In the genomic region with DNA sequence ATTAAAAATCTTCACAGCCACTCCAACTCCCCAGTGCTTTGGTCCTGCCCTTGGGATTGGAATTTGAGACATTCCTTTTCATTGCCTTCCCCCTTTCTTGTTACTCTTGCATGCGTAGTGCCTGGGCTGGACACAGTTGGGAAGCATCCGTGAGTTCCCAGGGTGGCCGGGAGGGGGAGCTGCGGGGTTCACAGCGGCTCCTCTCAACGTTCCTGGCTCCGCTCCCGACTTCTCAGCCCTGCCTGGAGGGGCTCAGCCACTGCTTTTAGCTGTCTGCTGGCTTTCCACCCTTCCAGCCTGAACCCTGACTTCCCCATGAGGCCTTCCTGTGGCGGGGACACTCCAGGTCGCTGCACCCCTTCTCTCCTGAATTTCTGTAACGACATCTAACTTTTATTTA, we compare ENCODE assay signal across 8 cellular contexts. TPM values are rescaled to one million over a fixed set of nuclear protein-coding genes. Genes with fewer than 3 reads are reported as not detected.
DNase-seq lines count a peak whose midpoint lies in the region; ATAC-seq and TF ChIP-seq lines count a peak whose summit lies in the region.

No MANE protein-coding gene starts in this region.

- CTCF ChIA-PET in PC-9 (lab: Charles Lee) = interaction anchor here (0.7 to 1.5 kb wide), 5 partner anchors 11 to 425 kb away, joined by 3 to 4 read pairs (median 4); no protein-coding TSS in a partner anchor

- H3K79me2 ChIP-seq in H9 (ENCODE audit: insufficient read depth, low read length) (no peaks in the 10 kb centered on the region), PC-9 (ENCODE audit: low read depth) (no peaks in the 10 kb centered on the region)

- H3K79me1 ChIP-seq in H9 (ENCODE audit: insufficient read depth, low read depth, low read length, poor library complexity, severe bottlenecking) = no peaks in the 10 kb centered on the region

- DNase-seq in C1 segment of cervical spinal cord (lab: John Stamatoyannopoulos, UW) = peak in 12 of 14 donors; percentile 8 to 78 (median 56)
- peak; percentile 96 for DNase-seq in H9
- peak in 1 of 2 experiments; percentile 79 for DNase-seq in PC-9
- peak; percentile 79 for DNase-seq in activated effector memory CD4-positive, alpha-beta T cell treated with anti-CD3 and anti-CD28 coated beads, Interleukin-2, amount 50 U/mL, for 16 hours
- peak; percentile 69 for DNase-seq in germinal center (ENCODE audit: low spot score)
- DNase-seq in omental fat pad (ENCODE audit: low spot score) = peak; percentile 72
- DNase-seq in GDM1 (lab: John Stamatoyannopoulos, UW) = no peak

- no peaks in the 10 kb centered on the region for H4K20me1 ChIP-seq in H9 (ENCODE audit: control insufficient read depth, insufficient read depth, insufficient read length)
- H4K20me1 ChIP-seq in PC-9 (ENCODE audit: insufficient read depth) = no peaks in the 10 kb centered on the region

- no peaks in the 10 kb centered on the region for H3K9me3 Mint-ChIP-seq in H9

- no peak overlapping the region for H3K27ac ChIP-seq in H9 (ENCODE audit: insufficient read length, low read depth, low read length)
- H3K27ac ChIP-seq in PC-9 = no peak overlapping the region

- H3K4me3 ChIP-seq in PC-9 = no peak overlapping the region

- peaks cover 12 to 41% of the 10 kb centered on the region in 2 experiments for H3K4me1 Mint-ChIP-seq in H9

- intact Hi-C loops in PC-9 (cut with micrococcal nuclease; ENCODE audit: unreplicated experiment) = no loop called here

- H4K8ac ChIP-seq in H9 (replicated peaks; ENCODE audit: insufficient read length, low read depth, low read length) = no peak overlapping the region

- H3K23me2 ChIP-seq in H9 (ENCODE audit: insufficient read length, low read depth, low read length, poor library complexity, severe bottlenecking) = no peaks in the 10 kb centered on the region

- H3K18ac ChIP-seq in H9 (ENCODE audit: insufficient read length, low read depth, low read length) = no peak overlapping the region

- no peak overlapping the region for H3K14ac ChIP-seq in H9 (ENCODE audit: insufficient read depth, low read length)

- H4K5ac ChIP-seq in H9 (ENCODE audit: insufficient read length, low read depth, low read length) = no peak overlapping the region

- H3K9ac ChIP-seq in H9 (ENCODE audit: extremely low read depth, insufficient read length, low read length) = no peak overlapping the region

- no peak overlapping the region for H4K91ac ChIP-seq in H9 (ENCODE audit: insufficient read length, low read depth, low read length)

- no peak overlapping the region for H3K23ac ChIP-seq in H9 (ENCODE audit: insufficient read length, low read depth, low read length)

- H3K4me1 ChIP-seq in H9 (ENCODE audit: insufficient read depth, low read length) (no peaks in the 10 kb centered on the region), PC-9 (replicated peaks; ENCODE audit: insufficient read depth) (no peaks in the 10 kb centered on the region)

- H3K36me3 ChIP-seq in PC-9 (ENCODE audit: low read depth) = no peaks in the 10 kb centered on the region

- BruUV-seq in PC-9 (replicated peaks; lab: Mats Ljungman, UMichigan) = no TSS peak

- no peak overlapping the region for H2BK15ac ChIP-seq in H9 (ENCODE audit: low read depth, low read length)

- H2BK20ac ChIP-seq in H9 (ENCODE audit: low read depth, low read length, poor library complexity, severe bottlenecking) = no peak overlapping the region

- no peak overlapping the region for H2BK120ac ChIP-seq in H9 (ENCODE audit: low read depth, low read length, poor library complexity, severe bottlenecking)

- no peak overlapping the region for H3K4me2 ChIP-seq in H9 (ENCODE audit: insufficient read depth, insufficient read length, low read length)
- no peak overlapping the region for H3K4me2 ChIP-seq in PC-9

- ATAC-seq in omental fat pad (ENCODE audit: low FRiP score) (peak; percentile 89), GM19397 (IDR thresholded peaks at IDR 0.05; ENCODE audit: unreplicated experiment) (no peak)

- peaks cover 2% of the 10 kb centered on the region; the same call in 1 of the 2 replicates for H3F3A ChIP-seq in PC-9 (ENCODE audit: insufficient read depth, low read depth)

- H3K27me3 ChIP-seq in H9 (ENCODE audit: insufficient read depth, low read length) = no peaks in the 10 kb centered on the region
- H3K27me3 ChIP-seq in PC-9 (ENCODE audit: insufficient read depth, low read depth) = no peaks in the 10 kb centered on the region

- WGBS in H9 (ENCODE audit: extremely low coverage, insufficient read length, low lambda C conversion rate) = no CpG with 5 or more reads among the region's 11 CpGs

- H3T11ph ChIP-seq in H9 (ENCODE audit: low read length) = no peak overlapping the region

- H2AFZ ChIP-seq in H9 (ENCODE audit: low read length) (no peak overlapping the region), PC-9 (no peak overlapping the region)

- no peak overlapping the region for H2AK5ac ChIP-seq in H9 (ENCODE audit: insufficient read length, low read length)

- no peak overlapping the region for H2BK12ac ChIP-seq in H9 (ENCODE audit: insufficient read length, low read depth, low read length)

- no peak overlapping the region for H3K4ac ChIP-seq in H9 (ENCODE audit: low read depth, low read length)

- H2BK5ac ChIP-seq in H9 (ENCODE audit: insufficient read length, low read length) = no peak overlapping the region

- no peak overlapping the region for H3K4me3 Mint-ChIP-seq in H9

- no peaks in the 10 kb centered on the region for H3K9me2 ChIP-seq in PC-9 (ENCODE audit: insufficient read depth)

- TF ChIP-seq CTCF in H9 (conservative IDR thresholded peaks at IDR 0.05) (peak; percentile 96), PC-9 (conservative IDR thresholded peaks at IDR 0.05) (peak; percentile 80), omental fat pad (IDR thresholded peaks at IDR 0.05) (peak in 1 of 3 donors; percentile 6)

- POLR2A ChIA-PET in PC-9 (lab: Charles Lee; ENCODE audit: unreplicated experiment) = interaction anchor here (0.7 kb wide), 1 partner anchor 332 kb away, joined by 24 read pairs; no protein-coding TSS in a partner anchor

- H3K36me3 Mint-ChIP-seq in H9 (ENCODE audit: insufficient read depth in 1 of 3, low read depth in 3 of 3) = peaks cover 4 to 5% (median 4%) of the 10 kb centered on the region in 3 experiments

- H3K9me3 ChIP-seq in H9 (ENCODE audit: control insufficient read depth, low read depth, low read length) (no peaks in the 10 kb centered on the region), PC-9 (ENCODE audit: insufficient read depth, low read depth) (no peaks in the 10 kb centered on the region)

- H3K27me3 Mint-ChIP-seq in H9 (ENCODE audit: low read depth) = peaks cover 4% of the 10 kb centered on the region

- H3K56ac ChIP-seq in H9 (ENCODE audit: insufficient read length, low read depth, low read length) = no peak overlapping the region

- no peak overlapping the region; a peak in 1 of 7 replicates for H3K27ac Mint-ChIP-seq in H9

RNA-seq across cellular contexts. Expression of a gene that starts 3.2 kb away (rescaled TPM):
- total RNA-seq in H9 (2021) = 0.20 TPM in 2 replicates
- total RNA-seq in PC-9 (2021) = not detected in 2 replicates
- total RNA-seq in omental fat pad = not detected

RNA-seq across cellular contexts. Expression of a gene that starts 18.8 kb away (rescaled TPM):
- total RNA-seq in H9 (2021) (0.15 TPM in 2 replicates), PC-9 (2021) (not detected in 2 replicates), omental fat pad (1 to 10 TPM in 2 of 4 donors, under 1 TPM in 2; 0.46 to 4.9 (median 0.93) TPM)

RNA-seq across cellular contexts. Expression of a gene that starts 23.3 kb away (rescaled TPM):
- 109 TPM in 2 replicates for total RNA-seq in H9 (2021)
- total RNA-seq in PC-9 (2021) = 161 and 225 TPM in 2 replicates
- total RNA-seq in omental fat pad = 1 to 10 TPM in 1 of 4 donors, under 1 TPM in 3; 0.09 to 4.3 (median 0.50) TPM

RNA-seq across cellular contexts. Expression of a gene that starts 23.4 kb away (rescaled TPM):
- total RNA-seq in H9 (2021) = 36.4 and 36.7 TPM in 2 replicates
- total RNA-seq in PC-9 (2021) = 60.1 and 77.9 TPM in 2 replicates
- 1 to 10 TPM; 4.6 to 8.8 (median 6.1) TPM for total RNA-seq in omental fat pad

RNA-seq across cellular contexts. Expression of a gene that starts 37.1 kb away (rescaled TPM):
- total RNA-seq in H9 (2021) (21.4 and 22.3 TPM in 2 replicates), PC-9 (2021) (39.0 and 54.6 TPM in 2 replicates), omental fat pad (10 to 100 TPM in 3 of 4 donors, 1 to 10 TPM in 1; 7.8 to 25.4 (median 21.1) TPM)

Comparison
In these comparisons a context has a peak if more than half of its experiments do, and no peak if none do; other contexts are left out.
1. RNA of a gene that starts 23.3 kb away (total RNA-seq): 161 to 225 TPM in PC-9 and 109 TPM in H9; 0.09 to 4.3 TPM in omental fat pad; every median in the first group is over 10 times any median in the second.